Comparison of ENCODE assay signal across 8 cellular contexts in the genomic region with DNA sequence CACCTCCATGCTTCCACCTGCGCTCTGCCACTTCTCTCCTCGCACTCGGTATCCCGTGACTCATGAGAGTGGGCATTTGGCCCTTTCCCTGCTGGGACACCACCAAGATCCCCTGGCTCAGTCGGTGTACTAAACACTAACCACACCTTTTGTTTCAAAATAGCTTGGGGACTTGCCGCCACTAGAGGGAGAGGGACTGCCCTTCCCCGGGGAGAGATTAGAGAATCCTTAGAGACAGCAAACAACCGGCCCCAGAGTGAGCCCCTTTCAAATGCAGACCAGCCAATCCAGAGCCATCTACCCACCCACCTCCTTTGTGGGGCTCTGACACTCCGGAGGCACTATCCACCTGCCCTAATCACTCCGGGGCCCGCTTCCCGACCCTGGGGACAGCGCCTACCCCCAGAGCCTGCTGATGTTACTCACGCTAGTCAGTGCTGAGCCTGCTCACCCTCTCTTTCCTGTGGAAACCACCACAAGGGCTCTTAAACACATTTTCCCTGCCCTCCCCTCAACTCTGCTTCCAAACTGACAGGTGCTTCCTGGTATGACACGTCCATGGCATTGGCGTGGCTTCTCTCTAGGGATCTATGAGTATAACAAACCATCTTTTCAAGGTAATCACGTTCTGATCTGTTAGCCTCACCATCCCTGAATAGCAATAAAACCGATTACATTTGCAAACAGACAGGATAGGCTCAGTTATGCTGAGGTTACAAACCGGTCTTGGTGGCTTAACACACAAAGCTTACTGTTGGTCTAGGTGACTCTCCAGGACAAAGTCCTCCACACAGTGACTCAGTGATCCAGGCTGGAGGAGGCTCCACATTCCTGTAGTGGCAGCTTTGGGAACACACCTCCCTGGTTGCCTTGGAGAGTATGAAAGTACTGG.
DNase-seq lines count a peak whose midpoint lies in the region; ATAC-seq and TF ChIP-seq lines count a peak whose summit lies in the region.

No MANE protein-coding gene starts in this region.

- no peak for ATAC-seq in GM19324 (IDR thresholded peaks at IDR 0.05; ENCODE audit: low FRiP score, unreplicated experiment)
- ATAC-seq in GM21367 (IDR thresholded peaks at IDR 0.05; ENCODE audit: unreplicated experiment), result no peak

- TF ChIP-seq CTCF in AG09319 (IDR thresholded peaks at IDR 0.05; ENCODE audit: low read depth, low read length), result peak; percentile 20

- no peak for DNase-seq in AG09319 (ENCODE audit: extremely low read depth, low read depth)
- peak; percentile 55 for DNase-seq in GM19238 (ENCODE audit: insufficient read length, low spot score)
- peak; percentile 93 for DNase-seq in NCI-H1436 (lab: John Stamatoyannopoulos, UW)
- peak; percentile 27 for DNase-seq in activated CD4-positive, CD25-positive, alpha-beta regulatory T cell treated with anti-CD3 and anti-CD28 coated beads, Interleukin-2, amount 50 U/mL, for 72 hours
- DNase-seq in germinal center (ENCODE audit: low spot score), result peak; percentile 50
- peak; percentile 32 for DNase-seq in stimulated activated CD4-positive, alpha-beta T cell treated with anti-CD3 and anti-CD28 coated beads, Interleukin-1b, Interleukin-23, amount 100 ng/mL, for 48 hours
